Comparison of ENCODE assay signal across 2 cellular contexts in the genomic region with DNA sequence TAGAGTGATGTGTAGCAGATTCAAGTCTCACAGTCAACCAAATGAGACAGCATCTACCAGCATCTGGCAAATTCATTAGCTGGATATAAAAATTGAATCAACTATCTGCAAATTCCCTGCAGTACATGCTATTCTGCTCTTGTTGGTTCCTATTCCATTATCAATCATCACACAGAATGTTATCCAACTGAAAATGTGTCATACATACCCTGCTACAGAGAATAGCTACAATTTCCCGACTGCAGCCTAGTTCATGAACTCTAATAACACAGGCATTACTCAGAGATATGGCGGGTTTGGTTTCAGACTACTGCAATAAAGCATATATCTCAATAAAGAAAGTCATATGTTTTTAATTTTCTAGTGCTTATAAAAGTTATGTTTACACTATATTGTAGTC.
TF ChIP-seq lines count a peak whose summit lies in the region.

No MANE protein-coding gene starts in this region.

TF ChIP-seq in SK-N-SH, 30 proteins besides CTCF, POLR2A, EP300 and RAD21 (continued from another document):
- TF ChIP-seq TCF12 (IDR thresholded peaks at IDR 0.05) = peak; percentile 59; the same call in 1 of the 2 replicates
- TF ChIP-seq, protein P1, sequence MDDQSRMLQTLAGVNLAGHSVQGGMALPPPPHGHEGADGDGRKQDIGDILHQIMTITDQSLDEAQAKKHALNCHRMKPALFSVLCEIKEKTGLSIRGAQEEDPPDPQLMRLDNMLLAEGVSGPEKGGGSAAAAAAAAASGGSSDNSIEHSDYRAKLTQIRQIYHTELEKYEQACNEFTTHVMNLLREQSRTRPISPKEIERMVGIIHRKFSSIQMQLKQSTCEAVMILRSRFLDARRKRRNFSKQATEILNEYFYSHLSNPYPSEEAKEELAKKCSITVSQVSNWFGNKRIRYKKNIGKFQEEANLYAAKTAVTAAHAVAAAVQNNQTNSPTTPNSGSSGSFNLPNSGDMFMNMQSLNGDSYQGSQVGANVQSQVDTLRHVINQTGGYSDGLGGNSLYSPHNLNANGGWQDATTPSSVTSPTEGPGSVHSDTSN (IDR thresholded peaks at IDR 0.05) = peak; percentile 23

TF ChIP-seq in endothelial cell of umbilical vein, 7 proteins besides CTCF, POLR2A, EP300 and RAD21 (continued from another document):
- TF ChIP-seq, protein P2, sequence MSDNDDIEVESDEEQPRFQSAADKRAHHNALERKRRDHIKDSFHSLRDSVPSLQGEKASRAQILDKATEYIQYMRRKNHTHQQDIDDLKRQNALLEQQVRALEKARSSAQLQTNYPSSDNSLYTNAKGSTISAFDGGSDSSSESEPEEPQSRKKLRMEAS (IDR thresholded peaks at IDR 0.05; ENCODE audit: insufficient read depth, insufficient read length) = no peak
- TF ChIP-seq POLR2AphosphoS5 (IDR thresholded peaks at IDR 0.05; ENCODE audit: insufficient read depth, low read depth, low read length) (peak; percentile 22), GATA2 (IDR thresholded peaks at IDR 0.05; ENCODE audit: insufficient read depth, insufficient read length, low read depth, low read length) (peak; percentile 63)
TF ChIP-seq in endothelial cell of umbilical vein: peak in this region for 4.
